Comparison of ENCODE assay signal across 2 cellular contexts in the genomic region with DNA sequence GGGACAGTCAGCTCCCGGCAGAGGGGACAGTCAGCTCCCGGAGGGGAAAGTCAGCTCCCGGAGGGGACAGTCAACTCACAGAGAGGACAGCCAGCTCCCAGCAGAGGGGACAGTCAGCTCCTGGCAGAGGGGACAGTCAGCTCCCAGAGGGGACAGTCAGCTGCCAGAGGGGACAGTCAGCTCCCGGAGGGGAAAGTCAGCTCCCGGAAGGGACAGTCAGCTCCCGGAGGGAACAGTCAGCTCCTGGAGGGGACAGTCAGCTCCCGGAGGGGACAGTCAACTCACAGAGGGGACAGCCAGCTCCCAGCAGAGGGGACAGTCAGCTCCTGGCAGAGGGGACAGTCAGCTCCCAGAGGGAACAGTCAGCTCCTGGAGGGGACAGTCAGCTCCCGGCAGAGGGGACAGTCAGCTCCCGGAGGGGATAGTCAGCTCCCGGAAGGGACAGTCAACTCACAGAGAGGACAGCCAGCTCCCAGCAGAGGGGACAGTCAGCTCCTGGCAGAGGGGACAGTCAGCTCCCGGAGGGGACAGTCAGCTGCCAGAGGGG. TPM values are rescaled to one million over a fixed set of nuclear protein-coding genes. Genes with fewer than 3 reads are reported as not detected.
"Had no signal": no experiment of that assay in that cellular context is flagged by ENCODE, and none has a peak within 500 bp of the region (broad histone marks: within the 10 kb centered on the region; RNA-seq: fewer than 3 reads in every experiment).

No MANE protein-coding gene starts in this region.

RNA-seq across cellular contexts. Expression of gene RNF212, which starts 58.6 kb away (rescaled TPM):
- total RNA-seq: H4, HFFc6 had no signal
